2 cellular contexts compared by ENCODE assay signal in genomic region chr9:100486479-100487176, GRCh38.
TF ChIP-seq lines count a peak whose summit lies in the region.

No MANE protein-coding gene starts in this region.

TF ChIP-seq in SK-N-SH, 30 proteins besides CTCF, POLR2A, EP300 and RAD21 (continued from another document):
- no peak for TF ChIP-seq IRF3 (IDR thresholded peaks at IDR 0.05; ENCODE audit: low read depth, low read length)
- no peak for TF ChIP-seq JUND (IDR thresholded peaks at IDR 0.05)
- no peak for TF ChIP-seq ELF1 (IDR thresholded peaks at IDR 0.05)
- TF ChIP-seq REST (IDR thresholded peaks at IDR 0.05; ENCODE audit: low read depth, low read length): no peak
- TF ChIP-seq GABPA (IDR thresholded peaks at IDR 0.05; ENCODE audit: low read depth): no peak
- TF ChIP-seq MAX (IDR thresholded peaks at IDR 0.05; ENCODE audit: low read depth): no peak
- TF ChIP-seq GATA2 (CRISPR knock-in tag; IDR thresholded peaks at IDR 0.05): no peak

TF ChIP-seq in SK-N-SH treated with all-trans-retinoic acid at 6 μM for 48 hours, 23 proteins besides CTCF, POLR2A, EP300 and RAD21 (continued from another document):
- no peak for TF ChIP-seq CSRNP3 (CRISPR knock-in tag; IDR thresholded peaks at IDR 0.05)
- no peak for TF ChIP-seq CREB5 (CRISPR knock-in tag; IDR thresholded peaks at IDR 0.05; ENCODE audit: low read depth)
- no peak for TF ChIP-seq ZNF70 (CRISPR knock-in tag; IDR thresholded peaks at IDR 0.05)
- TF ChIP-seq ZNF8 (CRISPR knock-in tag; IDR thresholded peaks at IDR 0.05): no peak
- TF ChIP-seq CSDC2 (CRISPR knock-in tag; IDR thresholded peaks at IDR 0.05): no peak
- TF ChIP-seq ZNF565 (CRISPR knock-in tag; conservative IDR thresholded peaks at IDR 0.05; ENCODE audit: low read depth): no peak
- TF ChIP-seq ARNTL (CRISPR knock-in tag; IDR thresholded peaks at IDR 0.05; ENCODE audit: borderline replicate concordance, low read depth): no peak
- TF ChIP-seq ZFP3 (CRISPR knock-in tag; IDR thresholded peaks at IDR 0.05): no peak
- TF ChIP-seq ZC3H10 (CRISPR knock-in tag; IDR thresholded peaks at IDR 0.05): no peak
- no peak for TF ChIP-seq BACH2 (CRISPR knock-in tag; IDR thresholded peaks at IDR 0.05; ENCODE audit: borderline replicate concordance)
- no peak for TF ChIP-seq ISL1 (CRISPR knock-in tag; IDR thresholded peaks at IDR 0.05)
- TF ChIP-seq ZFP30 (CRISPR knock-in tag; IDR thresholded peaks at IDR 0.05): no peak
- no peak for TF ChIP-seq GLIS3 (CRISPR knock-in tag; IDR thresholded peaks at IDR 0.05)
- no peak for TF ChIP-seq TOX (CRISPR knock-in tag; IDR thresholded peaks at IDR 0.05; ENCODE audit: borderline replicate concordance)
- no peak for TF ChIP-seq RARB (CRISPR knock-in tag; IDR thresholded peaks at IDR 0.05)
